ENCODE assay signal across 9 cellular contexts in genomic region chr10:13708256-13708990, GRCh38.
DNase-seq lines count a peak whose midpoint lies in the region; ATAC-seq lines count a peak whose summit lies in the region.
"Had no signal": no experiment of that assay in that cellular context is flagged by ENCODE, and none has a peak within 500 bp of the region (broad histone marks: within the 10 kb centered on the region; RNA-seq: fewer than 3 reads in every experiment).

No MANE protein-coding gene starts in this region.

- H3K4me1 Mint-ChIP-seq in activated T-cell treated with anti-CD3 and anti-CD28 coated beads, Interleukin-2, amount 50 U/mL, for 24 hours (ENCODE audit: low read depth): peaks cover 29% of the 10 kb centered on the region

- peaks cover 29% of the 10 kb centered on the region for H3K4me1 ChIP-seq in adipocyte (ENCODE audit: control insufficient read depth, insufficient read depth, low read length)
- peaks cover 8 to 63% (median 54%) of the 10 kb centered on the region in 5 donors for H3K4me1 ChIP-seq in subcutaneous abdominal adipose tissue (ENCODE audit: control insufficient read depth in 5 of 5, insufficient read depth in 5 of 5, low read length in 5 of 5)

- H3K27ac ChIP-seq in subcutaneous abdominal adipose tissue (ENCODE audit: low read depth, low read length): peak overlapping the region; percentile 85

- H3K36me3 ChIP-seq in adipocyte (ENCODE audit: control insufficient read depth, insufficient read depth, low read length, severe bottlenecking) (peaks cover 4% of the 10 kb centered on the region), subcutaneous abdominal adipose tissue (ENCODE audit: control insufficient read depth in 5 of 5, insufficient read depth in 5 of 5, low read length in 5 of 5) (peaks cover 0 to 30% (median 16%) of the 10 kb centered on the region in 5 donors)

- H3K9ac ChIP-seq in adipocyte (ENCODE audit: low read length): peak overlapping the region; percentile 67
- H3K9ac ChIP-seq in subcutaneous abdominal adipose tissue (ENCODE audit: low read length in 5 of 5): no peak overlapping the region

- H3K9me3 Mint-ChIP-seq in activated T-cell treated with anti-CD3 and anti-CD28 coated beads, Interleukin-2, amount 50 U/mL, for 24 hours: no peaks in the 10 kb centered on the region

- no peaks in the 10 kb centered on the region for H3K36me3 Mint-ChIP-seq in activated T-cell treated with anti-CD3 and anti-CD28 coated beads, Interleukin-2, amount 50 U/mL, for 24 hours (ENCODE audit: low read depth)

- DNase-seq in activated T-cell treated with anti-CD3 and anti-CD28 coated beads, Interleukin-2, amount 50 U/mL, for 24 hours: no peak
- DNase-seq in activated T-cell treated with anti-CD3 and anti-CD28 coated beads, Interleukin-2, amount 50 U/mL, for 48 hours: no peak
- DNase-seq in adipocyte (ENCODE audit: low read depth): no peak
- no peak for DNase-seq in left colon
- DNase-seq in posterior vena cava (ENCODE audit: low spot score): no peak
- no peak for DNase-seq in activated CD4-positive, alpha-beta T cell treated with anti-CD3 and anti-CD28 coated beads, Interleukin-2, amount 50 U/mL, for 48 hours
- DNase-seq: SHP77 treated with DMSO at 0.1 percent for 48 hours had no signal

- H3K9me3 ChIP-seq in adipocyte (ENCODE audit: control insufficient read depth, low read length) (no peaks in the 10 kb centered on the region), subcutaneous abdominal adipose tissue (ENCODE audit: control insufficient read depth in 5 of 5, low read length in 5 of 5) (no peaks in the 10 kb centered on the region)

- H3K4me3 ChIP-seq in adipocyte (ENCODE audit: low read length) (no peak overlapping the region), subcutaneous abdominal adipose tissue (ENCODE audit: low read depth in 1 of 5, low read length in 5 of 5) (peak overlapping the region in 3 of 5 donors; percentile 24 to 60 (median 59))

- H3K27me3 ChIP-seq in adipocyte (replicated peaks; ENCODE audit: control insufficient read depth, insufficient read depth, low read length): no peaks in the 10 kb centered on the region
- H3K27me3 ChIP-seq in subcutaneous abdominal adipose tissue (ENCODE audit: control insufficient read depth in 5 of 5, insufficient read depth in 4 of 5, low read length in 5 of 5): no peaks in the 10 kb centered on the region

- ATAC-seq in left colon: peak; percentile 26
- no peak for ATAC-seq in GM18873 (IDR thresholded peaks at IDR 0.05; ENCODE audit: low FRiP score, unreplicated experiment)

- peak overlapping the region; percentile 67 for H3K4me3 Mint-ChIP-seq in activated T-cell treated with anti-CD3 and anti-CD28 coated beads, Interleukin-2, amount 50 U/mL, for 24 hours

- intact Hi-C loops in left colon (cut with DNase I, micrococcal nuclease) (no loop called here), posterior vena cava (cut with DNase I) (no loop called here)

- H3K27me3 Mint-ChIP-seq in activated T-cell treated with anti-CD3 and anti-CD28 coated beads, Interleukin-2, amount 50 U/mL, for 24 hours: peaks cover 44% of the 10 kb centered on the region

- no peak overlapping the region for H3K27ac Mint-ChIP-seq in activated T-cell treated with anti-CD3 and anti-CD28 coated beads, Interleukin-2, amount 50 U/mL, for 24 hours
